In the genomic region with DNA sequence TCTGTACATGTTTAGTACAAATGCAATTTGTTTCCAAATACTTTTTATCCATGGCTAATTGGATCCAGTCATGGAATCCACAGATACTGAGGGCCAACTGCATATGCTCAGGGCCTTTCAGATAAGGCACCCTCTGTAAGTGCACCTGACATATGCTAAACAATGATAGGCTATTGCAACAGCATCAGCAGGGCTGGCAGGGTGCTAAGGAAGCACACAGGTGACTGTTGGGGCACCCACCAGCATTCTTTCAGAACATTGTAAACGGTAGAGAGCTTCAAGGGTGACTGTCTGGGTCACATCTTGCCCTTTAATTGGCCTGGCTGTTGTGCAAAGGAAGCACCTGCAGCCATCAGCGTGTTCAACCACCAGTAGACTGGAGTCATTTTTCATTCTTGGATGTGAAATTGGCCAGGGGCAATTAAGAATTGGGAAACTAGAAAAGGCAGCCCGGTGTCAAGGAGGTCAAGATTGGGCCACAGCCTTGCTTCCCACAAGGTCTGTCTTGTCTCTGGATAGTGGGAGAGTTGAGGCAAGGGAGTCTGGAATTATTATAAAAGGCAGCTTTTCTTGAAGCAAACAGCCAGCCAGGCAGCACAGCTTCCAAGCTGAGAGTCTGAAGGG, we compare ENCODE assay signal across 19 cellular contexts.
DNase-seq lines count a peak whose midpoint lies in the region; FAIRE-seq lines count a peak whose summit lies in the region.
"Had no signal": no experiment of that assay in that cellular context is flagged by ENCODE, and none has a peak within 500 bp of the region (broad histone marks: within the 10 kb centered on the region; RNA-seq: fewer than 3 reads in every experiment).

No MANE protein-coding gene starts in this region.

- no peak overlapping the region for H2BK5ac ChIP-seq in mesendoderm (ENCODE audit: low read length)

- no peak overlapping the region for H3K4me3 ChIP-seq in mesendoderm (ENCODE audit: low read length)

- no peaks in the 10 kb centered on the region for H3K79me1 ChIP-seq in mesendoderm (ENCODE audit: low read length)

- no peak overlapping the region for H3K4me2 ChIP-seq in mesendoderm (ENCODE audit: low read length)

- no peak overlapping the region for H2BK15ac ChIP-seq in mesendoderm (replicated peaks; ENCODE audit: low read depth)

- no peak overlapping the region for H3K4ac ChIP-seq in mesendoderm (ENCODE audit: low read depth, low read length)

- H2AK5ac ChIP-seq in mesendoderm (ENCODE audit: low read length): no peak overlapping the region

- H3K56ac ChIP-seq in mesendoderm (ENCODE audit: low read length): no peak overlapping the region

- H3K9ac ChIP-seq in mesendoderm (ENCODE audit: low read length): no peak overlapping the region

- H4K8ac ChIP-seq in mesendoderm (ENCODE audit: low read depth, low read length): no peak overlapping the region

- no peak overlapping the region for H3K23ac ChIP-seq in mesendoderm (ENCODE audit: low read length)

- H3K18ac ChIP-seq in mesendoderm (ENCODE audit: low read length): peak overlapping the region; percentile 39

- no peaks in the 10 kb centered on the region for H3K4me1 ChIP-seq in mesendoderm (ENCODE audit: control insufficient read depth, low read depth, low read length)

- no peak overlapping the region for H3K27ac ChIP-seq in mesendoderm (ENCODE audit: low read depth, low read length)
- no peak overlapping the region for H3K27ac ChIP-seq in caudate nucleus (ENCODE audit: low read depth, low read length)
- H3K27ac ChIP-seq: C4-2B had no signal

- in situ Hi-C loops in Caki2 (cut with HindIII; ENCODE audit: low pct_unique_long_range_greater_than_20kb, low sequenced_read_pairs): no loop called here

- no peaks in the 10 kb centered on the region for H3K27me3 ChIP-seq in mesendoderm (ENCODE audit: insufficient read depth, low read length, poor library complexity)

- H3K79me2 ChIP-seq in mesendoderm (ENCODE audit: control insufficient read depth, insufficient read depth, low read length): no peaks in the 10 kb centered on the region

- peak overlapping the region; percentile 3 for H2BK120ac ChIP-seq in mesendoderm (ENCODE audit: low read depth, low read length)

- H3K36me3 ChIP-seq in mesendoderm (ENCODE audit: control insufficient read depth, insufficient read depth, low read length): no peaks in the 10 kb centered on the region

- no peak for FAIRE-seq in HTR-8/SVneo (lab: Jason Lieb, UNC)
- FAIRE-seq: GM12891, GM19239 had no signal

- H4K5ac ChIP-seq in mesendoderm (ENCODE audit: low read length): no peak overlapping the region

- peak; percentile 62 for DNase-seq in Caki2 (ENCODE audit: low read depth)
- peak; percentile 29 for DNase-seq in NCI-H146 (lab: John Stamatoyannopoulos, UW)
- peak; percentile 2 for DNase-seq in RPMI8226
- DNase-seq in mesendoderm: no peak
- no peak for DNase-seq in HTR-8/SVneo (ENCODE audit: insufficient read length, low spot score)
- DNase-seq in AML-193 (lab: John Stamatoyannopoulos, UW): no peak
- no peak for DNase-seq in NCI-H446 treated with DMSO at 0.1 percent for 48 hours (lab: John Stamatoyannopoulos, UW)
- DNase-seq in caudate nucleus (lab: John Stamatoyannopoulos, UW): no peak
- DNase-seq: COR-L47, DMS53, NCI-H1048, NCI-H1694, NCI-H2107, NCI-H82, PC-3, Right ventricle myocardium superior had no signal

- no CpG with 5 or more reads among the region's 3 CpGs for WGBS in mesendoderm (ENCODE audit: extremely low coverage, insufficient coverage, low lambda C conversion rate)

Comparison
In these comparisons a context has a peak if more than half of its experiments do, and no peak if none do; other contexts are left out.
1. DNase-seq: peak in Caki2 (single experiment), NCI-H146 (single experiment) and RPMI8226 (single experiment); none in mesendoderm (single experiment), HTR-8/SVneo (single experiment), AML-193 (0 of 2), NCI-H446 treated with DMSO at 0.1 percent for 48 hours (single experiment) and caudate nucleus (0 of 61).